ENCODE assay signal across 18 cellular contexts in the genomic region with DNA sequence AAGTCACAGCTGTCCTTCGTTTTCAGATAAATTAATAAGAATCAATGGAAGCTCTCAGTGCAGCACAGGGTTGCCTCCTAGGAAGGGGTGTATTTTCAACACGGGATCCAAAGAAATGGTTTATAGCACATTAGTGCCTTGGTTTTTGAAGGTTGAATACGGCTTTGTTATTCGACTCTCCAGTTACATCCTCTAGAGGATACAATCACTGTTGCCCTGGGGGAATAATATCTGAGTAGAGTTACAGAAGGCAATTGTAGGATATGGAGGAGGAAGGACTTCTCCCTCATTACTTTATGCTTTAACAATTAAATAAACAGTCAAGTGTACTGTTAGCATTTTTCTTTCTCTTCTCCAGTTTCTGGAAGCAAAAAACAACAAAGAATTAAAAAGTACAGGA. TPM values are rescaled to one million over a fixed set of nuclear protein-coding genes. Genes with fewer than 3 reads are reported as not detected.
DNase-seq lines count a peak whose midpoint lies in the region; ATAC-seq and TF ChIP-seq lines count a peak whose summit lies in the region.
"Had no signal": no experiment of that assay in that cellular context is flagged by ENCODE, and none has a peak within 500 bp of the region (broad histone marks: within the 10 kb centered on the region; RNA-seq: fewer than 3 reads in every experiment).

No MANE protein-coding gene starts in this region.

- H3K27me3 Mint-ChIP-seq in natural killer cell (ENCODE audit: low read depth in 2 of 2) (peaks cover 0 to 2% of the 10 kb centered on the region in 2 donors), immature natural killer cell (ENCODE audit: low read depth in 3 of 3) (peaks cover 0 to 9% (median 1%) of the 10 kb centered on the region in 3 donors)
- H3K27me3 Mint-ChIP-seq: B cell; naive thymus-derived CD8-positive, alpha-beta T cell; type B pancreatic cell had no signal

- in situ Hi-C loops in GM23248 (cut with MboI): loop anchor here (25.0 kb wide), 1 partner anchor 343 kb away; a partner anchor contains a TSS

- H3K9me2 ChIP-seq in GM23248 (ENCODE audit: insufficient read depth): no peaks in the 10 kb centered on the region

- no peaks in the 10 kb centered on the region for H3K27me3 ChIP-seq in GM23248 (replicated peaks; ENCODE audit: insufficient read depth)
- H3K27me3 ChIP-seq: SJSA1 had no signal

- H3K9me3 Mint-ChIP-seq in natural killer cell: no peaks in the 10 kb centered on the region
- H3K9me3 Mint-ChIP-seq in immature natural killer cell: no peaks in the 10 kb centered on the region
- H3K9me3 Mint-ChIP-seq: activated naive CD8-positive, alpha-beta T cell treated with anti-CD3 and anti-CD28 coated beads, Interleukin-2, amount 10 ng/mL, durations not matched to agents 7 days and 5 days; naive thymus-derived CD8-positive, alpha-beta T cell; type B pancreatic cell had no signal

- H3K36me3 Mint-ChIP-seq in natural killer cell: no peaks in the 10 kb centered on the region
- no peaks in the 10 kb centered on the region for H3K36me3 Mint-ChIP-seq in immature natural killer cell
- H3K36me3 Mint-ChIP-seq: activated naive CD8-positive, alpha-beta T cell treated with anti-CD3 and anti-CD28 coated beads, Interleukin-2, amount 10 ng/mL, durations not matched to agents 7 days and 5 days; naive thymus-derived CD8-positive, alpha-beta T cell; type B pancreatic cell had no signal

- no peak overlapping the region for H3K27ac Mint-ChIP-seq in natural killer cell
- no peak overlapping the region for H3K27ac Mint-ChIP-seq in immature natural killer cell
- H3K27ac Mint-ChIP-seq: activated naive CD8-positive, alpha-beta T cell treated with anti-CD3 and anti-CD28 coated beads, Interleukin-2, amount 10 ng/mL, durations not matched to agents 7 days and 5 days; B cell; naive thymus-derived CD8-positive, alpha-beta T cell; type B pancreatic cell had no signal

- H3K79me2 ChIP-seq in GM23248 (ENCODE audit: insufficient read depth): no peaks in the 10 kb centered on the region

- no peaks in the 10 kb centered on the region for H3K36me3 ChIP-seq in GM23248 (ENCODE audit: low read depth)
- H3K36me3 ChIP-seq: prostate gland, SJSA1 had no signal

- peak overlapping the region; percentile 23; the same call in 1 of the 2 replicates for H2AFZ ChIP-seq in GM23248

- H4K20me1 ChIP-seq in GM23248 (ENCODE audit: insufficient read depth): no peaks in the 10 kb centered on the region

- H3K9me3 ChIP-seq in GM23248 (ENCODE audit: low read depth): no peaks in the 10 kb centered on the region
- H3K9me3 ChIP-seq: prostate gland, SJSA1 had no signal

- H3K27ac ChIP-seq in GM23248: no peak overlapping the region
- H3K27ac ChIP-seq: prostate gland, SJSA1 had no signal

- peaks cover 9% of the 10 kb centered on the region; the same call in 1 of the 2 replicates for H3F3A ChIP-seq in GM23248 (ENCODE audit: insufficient read depth)

- H3K4me2 ChIP-seq in GM23248 (ENCODE audit: unreplicated experiment): no peak overlapping the region

- H3K4me3 ChIP-seq in GM23248 (no peak overlapping the region), fibroblast of pulmonary artery (replicated peaks; ENCODE audit: low read depth, low read length) (no peak overlapping the region)
- H3K4me3 ChIP-seq: prostate gland, SJSA1 had no signal

- ATAC-seq in natural killer cell: no peak
- ATAC-seq: naive thymus-derived CD8-positive, alpha-beta T cell; stimulated activated naive CD8-positive, alpha-beta T cell treated with anti-CD3 and anti-CD28 coated beads, Interleukin-15, Interleukin-2, amounts not matched to agents 100 U/mL and 50 U/mL, for 24 hours had no signal

- peak; percentile 88 for DNase-seq in COLO829 (ENCODE audit: low spot score)
- DNase-seq in GM23248: no peak
- peak; percentile 88 for DNase-seq in NCI-H69 (lab: John Stamatoyannopoulos, UW)
- peak; percentile 37 for DNase-seq in fibroblast of pulmonary artery (ENCODE audit: low read depth)
- no peak for DNase-seq in natural killer cell
- no peak for DNase-seq in SKM-1 (lab: John Stamatoyannopoulos, UW; ENCODE audit: unreplicated experiment)
- no peak for DNase-seq in immature natural killer cell
- no peak for DNase-seq in RKO (ENCODE audit: low spot score)
- DNase-seq: activated CD4-positive, alpha-beta T cell treated with anti-CD3 and anti-CD28 coated beads, Interleukin-2, amount 50 U/mL, for 1 hour; activated naive CD8-positive, alpha-beta T cell treated with anti-CD3 and anti-CD28 coated beads, Interleukin-2, amount 10 ng/mL, durations not matched to agents 7 days and 5 days; caudate nucleus; effector memory CD4-positive, alpha-beta T cell; naive thymus-derived CD8-positive, alpha-beta T cell; stimulated activated naive CD8-positive, alpha-beta T cell treated with anti-CD3 and anti-CD28 coated beads, Interleukin-15, Interleukin-2, amounts not matched to agents 100 U/mL and 50 U/mL, for 24 hours had no signal

- H3K9ac ChIP-seq in GM23248: no peak overlapping the region

- WGBS in GM23248 (ENCODE audit: low coverage in 1 of 2, low lambda C conversion rate in 2 of 2, missing lambda C conversion rate in 2 of 2), 2 experiments: 64 to 67% methylated on average over 4 of the region's 4 CpGs

- TF ChIP-seq CTCF in fibroblast of pulmonary artery (IDR thresholded peaks at IDR 0.05; ENCODE audit: low read length, missing control alignments): no peak
- no peak for TF ChIP-seq CTCF in natural killer cell (IDR thresholded peaks at IDR 0.05)

- peaks cover 15% of the 10 kb centered on the region for H3K4me1 ChIP-seq in GM23248 (ENCODE audit: insufficient read depth)
- H3K4me1 ChIP-seq: prostate gland had no signal

- H3K4me3 Mint-ChIP-seq in natural killer cell: no peak overlapping the region
- no peak overlapping the region for H3K4me3 Mint-ChIP-seq in immature natural killer cell
- H3K4me3 Mint-ChIP-seq: activated naive CD8-positive, alpha-beta T cell treated with anti-CD3 and anti-CD28 coated beads, Interleukin-2, amount 10 ng/mL, durations not matched to agents 7 days and 5 days; B cell; naive thymus-derived CD8-positive, alpha-beta T cell; type B pancreatic cell had no signal

- intact Hi-C loops in natural killer cell (cut with micrococcal nuclease): loop anchor here (10.0 kb wide), 1 partner anchor 346 kb away; a partner anchor contains a TSS

- H3K4me1 Mint-ChIP-seq in natural killer cell: no peaks in the 10 kb centered on the region
- H3K4me1 Mint-ChIP-seq in immature natural killer cell: no peaks in the 10 kb centered on the region
- H3K4me1 Mint-ChIP-seq: B cell; naive thymus-derived CD8-positive, alpha-beta T cell had no signal

RNA-seq across cellular contexts. Expression of a gene that starts 14.3 kb away (rescaled TPM):
- total RNA-seq in GM23248 (2014; rRNA removed; shearing (Covaris generic)): 5.2 and 5.6 TPM in 2 replicates
- 17.2 and 17.7 TPM in 2 replicates for polyA plus RNA-seq in GM23248 (2016; fragmentation: Nextera tagmentation; extraction: Ambion mirVana)
- 10 to 100 TPM; 44.4 to 49.2 (median 45.7) TPM for total RNA-seq in natural killer cell
- polyA plus RNA-seq in immature natural killer cell: 1 to 10 TPM; 6.0 to 9.2 (median 7.2) TPM

Comparison
In these comparisons a context has a peak if more than half of its experiments do, and no peak if none do; other contexts are left out.
1. DNase-seq: peak in COLO829 (single experiment), NCI-H69 (single experiment) and fibroblast of pulmonary artery (single experiment); none in GM23248 (single experiment), natural killer cell (single experiment), SKM-1 (single experiment), immature natural killer cell (0 of 3) and RKO (single experiment).